12 cellular contexts compared by ENCODE assay signal in the genomic region with DNA sequence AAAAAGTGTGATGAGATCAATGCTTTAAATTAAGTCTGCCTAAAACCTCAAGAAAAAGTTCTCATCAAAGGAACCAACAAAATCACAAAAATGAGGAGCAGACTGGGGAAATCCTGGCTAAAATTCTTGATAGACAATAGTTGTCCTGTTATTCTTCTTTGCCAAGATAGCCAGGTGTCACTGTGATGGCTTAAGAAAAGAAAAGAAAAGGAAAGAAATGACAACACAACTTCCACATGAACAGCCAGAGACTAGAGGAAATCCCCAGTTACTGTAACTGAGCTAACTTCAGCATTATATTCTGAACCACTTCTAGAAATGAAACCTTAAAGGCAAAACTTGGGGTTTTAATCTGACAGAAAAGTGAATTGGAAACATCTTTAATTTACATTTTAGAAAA.
DNase-seq lines count a peak whose midpoint lies in the region; ATAC-seq and TF ChIP-seq lines count a peak whose summit lies in the region.
"Had no signal": no experiment of that assay in that cellular context is flagged by ENCODE, and none has a peak within 500 bp of the region (broad histone marks: within the 10 kb centered on the region; RNA-seq: fewer than 3 reads in every experiment).

No MANE protein-coding gene starts in this region.

- ATAC-seq in GM19328 (IDR thresholded peaks at IDR 0.05; ENCODE audit: unreplicated experiment), result peak; percentile 49
- ATAC-seq in HG02678 (IDR thresholded peaks at IDR 0.05; ENCODE audit: unreplicated experiment), result peak; percentile 60
- ATAC-seq in HG03460 (IDR thresholded peaks at IDR 0.05; ENCODE audit: unreplicated experiment), result peak; percentile 71
- ATAC-seq in GM21360 (IDR thresholded peaks at IDR 0.05; ENCODE audit: unreplicated experiment), result no peak
- no peak for ATAC-seq in activated T-cell treated with anti-CD3 and anti-CD28 coated beads, Interleukin-2, amount 50 U/mL, for 4 hours
- ATAC-seq: T-cell had no signal

- H3K4me3 Mint-ChIP-seq in activated T-cell treated with anti-CD3 and anti-CD28 coated beads, Interleukin-2, amount 50 U/mL, for 4 hours, result no peak overlapping the region
- H3K4me3 Mint-ChIP-seq: T-cell had no signal

- no peaks in the 10 kb centered on the region for H3K9me3 Mint-ChIP-seq in activated T-cell treated with anti-CD3 and anti-CD28 coated beads, Interleukin-2, amount 50 U/mL, for 4 hours
- H3K9me3 Mint-ChIP-seq: T-cell had no signal

- TF ChIP-seq CTCF in GM12865 (IDR thresholded peaks at IDR 0.05; ENCODE audit: insufficient read depth, low read depth, low read length, missing control alignments), result no peak

- peak; percentile 75 for DNase-seq in GM12865 (ENCODE audit: low read depth)
- no peak for DNase-seq in DMS153 treated with DMSO at 0.1 percent for 48 hours (lab: John Stamatoyannopoulos, UW; ENCODE audit: unreplicated experiment)
- no peak for DNase-seq in NCI-H1092 treated with DMSO at 0.1 percent for 48 hours (lab: John Stamatoyannopoulos, UW)
- no peak for DNase-seq in activated T-cell treated with anti-CD3 and anti-CD28 coated beads, Interleukin-2, amount 50 U/mL, for 4 hours
- DNase-seq: activated CD4-positive, alpha-beta T cell treated with anti-CD3 and anti-CD28 coated beads, Interleukin-2, amount 50 U/mL, for 4 hours; activated naive CD4-positive, alpha-beta T cell treated with anti-CD3 and anti-CD28 coated beads, Interleukin-2, amount 50 U/mL, for 16 hours; NCI-H187; T-cell had no signal

- H3K4me3 ChIP-seq in GM12865 (ENCODE audit: low read depth, low read length), result no peak overlapping the region

- H3K36me3 Mint-ChIP-seq in activated T-cell treated with anti-CD3 and anti-CD28 coated beads, Interleukin-2, amount 50 U/mL, for 4 hours (ENCODE audit: insufficient read depth), result no peaks in the 10 kb centered on the region
- H3K36me3 Mint-ChIP-seq: T-cell had no signal

- peaks cover 12% of the 10 kb centered on the region for H3K27me3 Mint-ChIP-seq in activated T-cell treated with anti-CD3 and anti-CD28 coated beads, Interleukin-2, amount 50 U/mL, for 4 hours (ENCODE audit: low read depth)

- H3K4me1 Mint-ChIP-seq in activated T-cell treated with anti-CD3 and anti-CD28 coated beads, Interleukin-2, amount 50 U/mL, for 4 hours (ENCODE audit: low read depth), result no peaks in the 10 kb centered on the region
- H3K4me1 Mint-ChIP-seq: T-cell had no signal

Comparison
In these comparisons a context has a peak if more than half of its experiments do, and no peak if none do; other contexts are left out.
1. ATAC-seq: peak in GM19328 (single experiment), HG02678 (single experiment) and HG03460 (single experiment); none in GM21360 (single experiment) and activated T-cell treated with anti-CD3 and anti-CD28 coated beads, Interleukin-2, amount 50 U/mL, for 4 hours (0 of 2).